Comparison of ENCODE assay signal across 27 cellular contexts in the genomic region with DNA sequence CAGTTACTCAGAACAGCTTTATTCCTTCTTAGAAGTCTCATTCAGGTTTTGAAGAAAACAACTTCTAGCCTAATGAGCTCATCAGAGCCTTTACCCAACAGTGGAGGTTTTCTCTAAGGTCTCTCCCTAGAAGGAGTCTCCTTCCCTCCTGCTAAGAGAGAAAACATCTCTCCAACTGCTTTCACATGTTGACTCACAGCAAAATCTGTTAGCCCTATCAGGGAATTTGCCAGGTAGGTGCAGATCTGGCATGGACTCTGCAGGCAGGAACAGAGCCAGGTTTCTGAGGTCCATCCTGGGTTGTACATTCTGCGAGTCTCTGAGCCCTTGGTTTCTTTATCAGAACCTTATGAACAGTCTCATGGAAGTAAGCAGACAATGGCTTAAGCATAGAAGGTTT.
"Had no signal": no experiment of that assay in that cellular context is flagged by ENCODE, and none has a peak within 500 bp of the region (broad histone marks: within the 10 kb centered on the region; RNA-seq: fewer than 3 reads in every experiment).

No MANE protein-coding gene starts in this region.

- H3K4me1 ChIP-seq: colonic mucosa, gastrocnemius medialis, pancreas, psoas muscle, sigmoid colon, upper lobe of left lung had no signal

- H3K4me3 Mint-ChIP-seq: activated T-cell treated with anti-CD3 and anti-CD28 coated beads, Interleukin-2, amount 50 U/mL, for 72 hours; naive thymus-derived CD4-positive, alpha-beta T cell; neural crest cell; stimulated activated effector memory CD8-positive, alpha-beta T cell treated with anti-CD3 and anti-CD28 coated beads, Interleukin-12 subunit alpha, Interleukin-12 subunit beta, amount 100 ng/mL, for 72 hours; stimulated activated naive CD8-positive, alpha-beta T cell treated with anti-CD3 and anti-CD28 coated beads, Interleukin-15, Interleukin-2, amounts not matched to agents 100 ng/mL and 50 ng/mL, for 24 hours had no signal

- FAIRE-seq: pancreas, small intestine had no signal

- H3K9me3 Mint-ChIP-seq: activated naive CD4-positive, alpha-beta T cell treated with anti-CD3 and anti-CD28 coated beads, Interleukin-2, amount 50 U/mL, for 72 hours; activated T-cell treated with anti-CD3 and anti-CD28 coated beads, Interleukin-2, amount 50 U/mL, for 72 hours; neural crest cell; stimulated activated effector memory CD8-positive, alpha-beta T cell treated with anti-CD3 and anti-CD28 coated beads, Interleukin-12 subunit alpha, Interleukin-12 subunit beta, amount 100 ng/mL, for 72 hours; stimulated activated naive CD8-positive, alpha-beta T cell treated with anti-CD3 and anti-CD28 coated beads, Interleukin-15, Interleukin-2, amounts not matched to agents 100 ng/mL and 50 ng/mL, for 24 hours had no signal

- H3K36me3 Mint-ChIP-seq: activated naive CD4-positive, alpha-beta T cell treated with anti-CD3 and anti-CD28 coated beads, Interleukin-2, amount 50 U/mL, for 72 hours; naive thymus-derived CD4-positive, alpha-beta T cell; stimulated activated effector memory CD8-positive, alpha-beta T cell treated with anti-CD3 and anti-CD28 coated beads, Interleukin-12 subunit alpha, Interleukin-12 subunit beta, amount 100 ng/mL, for 72 hours had no signal

- H3K9me3 ChIP-seq: colonic mucosa, gastrocnemius medialis, pancreas, psoas muscle, sigmoid colon, thyroid gland, upper lobe of left lung had no signal

- H3K4me1 Mint-ChIP-seq: naive thymus-derived CD4-positive, alpha-beta T cell; neural crest cell; stimulated activated effector memory CD8-positive, alpha-beta T cell treated with anti-CD3 and anti-CD28 coated beads, Interleukin-12 subunit alpha, Interleukin-12 subunit beta, amount 100 ng/mL, for 72 hours had no signal

- DNase-seq: activated CD4-positive, alpha-beta T cell treated with anti-CD3 and anti-CD28 coated beads for 4 hours; activated CD4-positive, alpha-beta T cell treated with anti-CD3 and anti-CD28 coated beads, Interleukin-2, amount 50 U/mL, for 4 hours; activated naive CD4-positive, alpha-beta T cell; activated T-cell treated with anti-CD3 and anti-CD28 coated beads for 4 hours; activated T-cell treated with anti-CD3 and anti-CD28 coated beads, Interleukin-2, amount 50 U/mL, for 72 hours; anterior cingulate cortex; brain microvascular endothelial cell; colonic mucosa; effector CD8-positive, alpha-beta T cell; gastrocnemius medialis; glutamatergic neuron; islet precursor cell; left cardiac atrium; midbrain; naive thymus-derived CD4-positive, alpha-beta T cell; nucleus accumbens; psoas muscle; sigmoid colon; small intestine; stimulated activated CD4-positive, alpha-beta T cell treated with anti-CD3 and anti-CD28 coated beads, Interleukin-4, amount 100 ng/mL, for 24 hours; thyroid gland; upper lobe of left lung had no signal

- H3K27ac ChIP-seq: brain microvascular endothelial cell, colonic mucosa, gastrocnemius medialis, pancreas, psoas muscle, sigmoid colon, thyroid gland, upper lobe of left lung had no signal

- ATAC-seq: activated naive CD4-positive, alpha-beta T cell treated with anti-CD3 and anti-CD28 coated beads, Interleukin-2, amount 50 U/mL, for 72 hours; activated T-cell treated with anti-CD3 and anti-CD28 coated beads, Interleukin-2, amount 50 U/mL, for 72 hours; gastrocnemius medialis; left cardiac atrium; naive thymus-derived CD4-positive, alpha-beta T cell; psoas muscle; stimulated activated effector memory CD8-positive, alpha-beta T cell treated with anti-CD3 and anti-CD28 coated beads, Interleukin-12 subunit alpha, Interleukin-12 subunit beta, amount 100 ng/mL, for 72 hours had no signal

- H3K27ac Mint-ChIP-seq: activated naive CD4-positive, alpha-beta T cell treated with anti-CD3 and anti-CD28 coated beads, Interleukin-2, amount 50 U/mL, for 72 hours; activated T-cell treated with anti-CD3 and anti-CD28 coated beads, Interleukin-2, amount 50 U/mL, for 72 hours; naive thymus-derived CD4-positive, alpha-beta T cell; stimulated activated effector memory CD8-positive, alpha-beta T cell treated with anti-CD3 and anti-CD28 coated beads, Interleukin-12 subunit alpha, Interleukin-12 subunit beta, amount 100 ng/mL, for 72 hours; stimulated activated naive CD8-positive, alpha-beta T cell treated with anti-CD3 and anti-CD28 coated beads, Interleukin-15, Interleukin-2, amounts not matched to agents 100 ng/mL and 50 ng/mL, for 24 hours had no signal

- H3K4me3 ChIP-seq: colonic mucosa, gastrocnemius medialis, pancreas, psoas muscle, sigmoid colon, thyroid gland, upper lobe of left lung had no signal

- H3K27me3 ChIP-seq: brain microvascular endothelial cell, colonic mucosa, gastrocnemius medialis, pancreas, thyroid gland, upper lobe of left lung had no signal

- H3K36me3 ChIP-seq: brain microvascular endothelial cell, colonic mucosa, gastrocnemius medialis, pancreas, sigmoid colon, thyroid gland, upper lobe of left lung had no signal
